1 cellular context compared by ENCODE assay signal in genomic region chr3:62201438-62202035, GRCh38.
TF ChIP-seq lines count a peak whose summit lies in the region.

No MANE protein-coding gene starts in this region.

TF ChIP-seq in HCT116, 20 proteins besides CTCF, POLR2A, EP300 and RAD21 (continued from another document):
- no peak for TF ChIP-seq REST (IDR thresholded peaks at IDR 0.05; ENCODE audit: low read depth)
- TF ChIP-seq MAX (IDR thresholded peaks at IDR 0.05): no peak
- no peak for TF ChIP-seq TCF7L2 (IDR thresholded peaks at IDR 0.05; ENCODE audit: borderline replicate concordance, extremely low read depth, insufficient read depth, insufficient read length)
- no peak for TF ChIP-seq JUND (IDR thresholded peaks at IDR 0.05)
- TF ChIP-seq EZH2phosphoT487 (IDR thresholded peaks at IDR 0.05; ENCODE audit: borderline replicate concordance): no peak
- TF ChIP-seq POLR2AphosphoS5 (IDR thresholded peaks at IDR 0.05; ENCODE audit: low read depth, low read length): no peak
- no peak for TF ChIP-seq CBX3 (IDR thresholded peaks at IDR 0.05; ENCODE audit: low read depth)
- TF ChIP-seq EZH2 (IDR thresholded peaks at IDR 0.05): no peak
- no peak for TF ChIP-seq ZBTB33 (IDR thresholded peaks at IDR 0.05; ENCODE audit: extremely low read depth, insufficient replicate concordance, low read length)
